ENCODE assay signal across 14 cellular contexts in genomic region chr13:24152292-24153214, GRCh38. TPM values are rescaled to one million over a fixed set of nuclear protein-coding genes. Genes with fewer than 3 reads are reported as not detected.
A peak's percentile ranks its signal among the peaks of the same experiment; 100 is the strongest.
DNase-seq lines count a peak whose midpoint lies in the region; ATAC-seq, FAIRE-seq and TF ChIP-seq lines count a peak whose summit lies in the region.
"Had no signal": no experiment of that assay in that cellular context is flagged by ENCODE, and none has a peak within 500 bp of the region (broad histone marks: within the 10 kb centered on the region; RNA-seq: fewer than 3 reads in every experiment).

No MANE protein-coding gene starts in this region.

- H3K27ac ChIP-seq in HEK293 (ENCODE audit: extremely low read depth, low read depth, low read length), result no peak overlapping the region
- H3K27ac ChIP-seq in SJSA1, result peak overlapping the region; percentile 97
- no peak overlapping the region for H3K27ac ChIP-seq in HepG2 (ENCODE audit: extremely low read length, insufficient read depth, low read length)
- H3K27ac ChIP-seq in neuronal stem cell (replicated peaks; ENCODE audit: low read length), result no peak overlapping the region
- H3K27ac ChIP-seq in thyroid gland, result no peak overlapping the region
- H3K27ac ChIP-seq: SK-N-MC had no signal

- H3K9ac ChIP-seq in HepG2 (ENCODE audit: insufficient read depth, low read depth, low read length) (0 out of 2 replicates have a peak overlapping the region, but pooled peaks have one; percentile 10), neuronal stem cell (ENCODE audit: low read depth, low read length, poor library complexity) (no peak overlapping the region)

- TF ChIP-seq RAD21 in HepG2 (CRISPR knock-in tag; IDR thresholded peaks at IDR 0.05), result no peak

- H3K23ac ChIP-seq in neuronal stem cell (ENCODE audit: low read depth, low read length, poor library complexity), result no peak overlapping the region

- no peak overlapping the region for H2BK15ac ChIP-seq in neuronal stem cell (ENCODE audit: low read length)

- H3K4ac ChIP-seq in neuronal stem cell (ENCODE audit: low read length), result no peak overlapping the region

- CTCF ChIA-PET in HEK293 (lab: Yijun Ruan, JAX), result no interaction called here
- CTCF ChIA-PET in HepG2 (lab: Yijun Ruan, JAX; ENCODE audit: low intra/inter-chr PET ratio, low total read pairs), result no interaction called here

- TF ChIP-seq EP300 in HepG2 (IDR thresholded peaks at IDR 0.05; ENCODE audit: low read depth in 2 of 2, low read length in 2 of 2), result no peak
- no peak for TF ChIP-seq EP300 in HepG2 (CRISPR knock-in tag; IDR thresholded peaks at IDR 0.05; ENCODE audit: borderline replicate concordance)

- no peak overlapping the region for H2BK12ac ChIP-seq in neuronal stem cell (ENCODE audit: low read length)

- no peak overlapping the region for H2BK5ac ChIP-seq in neuronal stem cell (ENCODE audit: low read length)

- H2AK5ac ChIP-seq in neuronal stem cell (ENCODE audit: low read depth, low read length), result peak overlapping the region; percentile 28

- H3K4me3 ChIP-seq in HEK293 (ENCODE audit: low read depth, low read length) (no peak overlapping the region), SJSA1 (no peak overlapping the region), HepG2 (replicated peaks in 1 of 3; ENCODE audit: insufficient read depth in 1 of 3, low read depth in 2 of 3, low read length in 3 of 3) (peak overlapping the region in 1 of 3 experiments; percentile 44; a peak in 2 of 6 replicates), neuronal stem cell (ENCODE audit: low read length in 2 of 2) (no peak overlapping the region), thyroid gland (replicated peaks in 1 of 3) (no peak overlapping the region)
- H3K4me3 ChIP-seq: HAP-1, SK-N-MC had no signal

- DNase-seq in SJSA1 (ENCODE audit: low read depth in 1 of 2, low spot score in 2 of 2) (peak; percentile 80 to 84), HepG2 (ENCODE audit: low spot score) (peak; percentile 65), neuronal stem cell (ENCODE audit: low spot score) (no peak), thyroid gland (no peak)
- no peak for DNase-seq in activated CD4-positive, CD25-positive, alpha-beta regulatory T cell (lab: John Stamatoyannopoulos, UW)
- DNase-seq: BE2C, DMS153, KBM-7, NCI-H226, PC-3 had no signal

- no peak overlapping the region for H2BK120ac ChIP-seq in neuronal stem cell (ENCODE audit: low read depth, low read length)

- FAIRE-seq in HepG2 (lab: Jason Lieb, UNC), result no peak

- BruUV-seq in HepG2 (replicated peaks; lab: Mats Ljungman, UMichigan), result no TSS peak

- H3K27me3 ChIP-seq in SJSA1 (replicated peaks) (no peaks in the 10 kb centered on the region), HepG2 (ENCODE audit: control insufficient read depth in 1 of 2, insufficient read depth in 2 of 2, low read length in 2 of 2) (no peaks in the 10 kb centered on the region), neuronal stem cell (ENCODE audit: control insufficient read depth in 3 of 3, insufficient read depth in 3 of 3, low read depth in 1 of 3, low read length in 3 of 3) (no peaks in the 10 kb centered on the region), thyroid gland (no peaks in the 10 kb centered on the region)
- H3K27me3 ChIP-seq: BE2C had no signal

- 15% methylated on average over 11 of the region's 11 CpGs for WGBS in HepG2 (ENCODE audit: low lambda C conversion rate)
- no CpG with 5 or more reads among the region's 11 CpGs for WGBS in neuronal stem cell (ENCODE audit: extremely low coverage in 2 of 2, insufficient read length in 2 of 2, insufficient replicate concordance in 1 of 2), 2 donors
- WGBS in thyroid gland, 2 donors, result 88 to 95% methylated on average over 11 of the region's 11 CpGs

- POLR2A ChIA-PET in HEK293 (lab: Yijun Ruan, JAX), result no interaction called here
- POLR2A ChIA-PET in HepG2 (lab: Yijun Ruan, JAX), result interaction anchor here (0.9 to 1.5 kb wide), 3 partner anchors 8 to 31 kb away, joined by 3 to 4 read pairs (median 4); partner anchors contain the start of gene SPATA13

- no peak overlapping the region for H4K8ac ChIP-seq in neuronal stem cell (ENCODE audit: low read depth, low read length)

- H3K36me3 ChIP-seq in HEK293 (ENCODE audit: control insufficient read depth in 2 of 2, insufficient read depth in 1 of 2, low read length in 2 of 2) (no peaks in the 10 kb centered on the region), SJSA1 (no peaks in the 10 kb centered on the region), HepG2 (replicated peaks in 1 of 2; ENCODE audit: control insufficient read depth in 1 of 2, insufficient read depth in 2 of 2, low read length in 2 of 2) (no peaks in the 10 kb centered on the region), neuronal stem cell (replicated peaks in 1 of 2; ENCODE audit: control insufficient read depth in 2 of 2, insufficient read depth in 2 of 2, low read length in 2 of 2) (no peaks in the 10 kb centered on the region), thyroid gland (no peaks in the 10 kb centered on the region)
- H3K36me3 ChIP-seq: BE2C, HAP-1 had no signal

- no peaks in the 10 kb centered on the region for H4K20me1 ChIP-seq in HepG2 (ENCODE audit: insufficient read depth, low read length)

- H3K79me1 ChIP-seq in neuronal stem cell (ENCODE audit: low read depth, low read length), result no peaks in the 10 kb centered on the region

- in situ Hi-C loops in HepG2 (cut with HindIII; ENCODE audit: extremely low pct_ligation_motif_present, low pct_unique_long_range_greater_than_20kb), result no loop called here

- H3K4me1 ChIP-seq in HEK293 (ENCODE audit: control insufficient read depth, insufficient read depth, low read length) (no peaks in the 10 kb centered on the region), SJSA1 (replicated peaks) (peaks cover 61% of the 10 kb centered on the region), HepG2 (ENCODE audit: insufficient read depth, low read length) (peaks cover 61% of the 10 kb centered on the region), neuronal stem cell (ENCODE audit: control insufficient read depth in 2 of 2, insufficient read depth in 1 of 2, low read depth in 1 of 2, low read length in 2 of 2) (peaks cover 15 to 23% of the 10 kb centered on the region in 2 donors), thyroid gland (peaks cover 0 to 9% of the 10 kb centered on the region in 2 donors)
- H3K4me1 ChIP-seq: BE2C, HAP-1 had no signal

- no peak overlapping the region for H3K14ac ChIP-seq in neuronal stem cell (ENCODE audit: low read length)

- intact Hi-C loops in HepG2 (cut with micrococcal nuclease; ENCODE audit: unreplicated experiment) (no loop called here), thyroid gland (cut with DNase I) (no loop called here)

- TF ChIP-seq POLR2A in HepG2 (IDR thresholded peaks at IDR 0.05; ENCODE audit: insufficient read depth in 1 of 2, low read depth in 2 of 2, low read length in 2 of 2) (no peak), thyroid gland (IDR thresholded peaks at IDR 0.05) (no peak)

- no peak overlapping the region for H2AFZ ChIP-seq in HepG2 (ENCODE audit: low read length)
- no peak overlapping the region for H2AFZ ChIP-seq in neuronal stem cell (ENCODE audit: low read length)

- H3K4me2 ChIP-seq in HepG2 (ENCODE audit: low read depth, low read length) (peak overlapping the region; percentile 69), neuronal stem cell (ENCODE audit: insufficient read depth, low read length, poor library complexity, severe bottlenecking) (no peak overlapping the region)

- H4K91ac ChIP-seq in neuronal stem cell (ENCODE audit: low read depth, low read length, poor library complexity), result no peak overlapping the region

- no peaks in the 10 kb centered on the region for H3K79me2 ChIP-seq in HepG2 (ENCODE audit: insufficient read depth, low read length)

- TF ChIP-seq CTCF in HEK293 (tag by site-specific recombination; IDR thresholded peaks at IDR 0.05), result no peak
- TF ChIP-seq CTCF in HepG2 (CRISPR knock-in tag; IDR thresholded peaks at IDR 0.05), result no peak
- TF ChIP-seq CTCF in thyroid gland (IDR thresholded peaks at IDR 0.05), result no peak

- ATAC-seq in HepG2 (peak; percentile 41), HG02970 (IDR thresholded peaks at IDR 0.05; ENCODE audit: low FRiP score, unreplicated experiment) (no peak)
- ATAC-seq: PC-3 had no signal

- H3K9me3 ChIP-seq in HEK293 (ENCODE audit: control insufficient read depth, insufficient read depth, low read depth, low read length) (no peaks in the 10 kb centered on the region), SJSA1 (replicated peaks) (no peaks in the 10 kb centered on the region), HepG2 (ENCODE audit: low read length) (no peaks in the 10 kb centered on the region), neuronal stem cell (replicated peaks in 1 of 2; ENCODE audit: control insufficient read depth in 2 of 2, insufficient read depth in 1 of 2, low read depth in 1 of 2, low read length in 2 of 2) (no peaks in the 10 kb centered on the region), thyroid gland (no peaks in the 10 kb centered on the region)
- H3K9me3 ChIP-seq: BE2C, HAP-1 had no signal

- H3K18ac ChIP-seq in neuronal stem cell (ENCODE audit: low read length), result peak overlapping the region; percentile 12

RNA-seq across cellular contexts. Expression of gene SPATA13, which starts 8.0 kb away (rescaled TPM):
- total RNA-seq in SJSA1 (2014; rRNA removed; shearing (Covaris generic)), result 12.4 and 14.8 TPM in 2 replicates
- 11.3 and 13.7 TPM in 2 replicates for total RNA-seq in HepG2 (2016; rRNA removed; fragmentation: Illumina TruSeq; extraction: Trizol)
- 11.8 and 12.8 TPM in 2 replicates for total RNA-seq in HepG2 (2016; cell fraction: cytosol; rRNA removed; fragmentation: Illumina TruSeq; extraction: Trizol; ENCODE audit: low read depth)
- 10.7 and 11.9 TPM in 2 replicates for total RNA-seq in HepG2 (2016; cell fraction: insoluble cytoplasmic fraction; rRNA removed; fragmentation: Illumina TruSeq; extraction: Trizol)
- 14.0 and 14.4 TPM in 2 replicates for total RNA-seq in HepG2 (2016; cell fraction: membrane; rRNA removed; fragmentation: Illumina TruSeq; extraction: Trizol)
- 14.8 and 20.6 TPM in 2 replicates for total RNA-seq in HepG2 (2016; cell fraction: nucleus; rRNA removed; fragmentation: Illumina TruSeq; extraction: Trizol)
- 11.9 and 14.2 TPM in 2 replicates for polyA plus RNA-seq in HepG2 (2011; rRNA removed)
- 7.6 and 7.8 TPM in 2 replicates for polyA plus RNA-seq in HepG2 (2011; cell fraction: cytosol; rRNA removed)
- 16.9 and 19.6 TPM in 2 replicates for polyA plus RNA-seq in HepG2 (2011; cell fraction: nucleus; rRNA removed)
- polyA plus RNA-seq in HepG2 (2012), result 9.0 and 12.6 TPM in 2 replicates
- polyA plus RNA-seq in HepG2 (2016; cell fraction: cytosol; fragmentation: Illumina TruSeq; extraction: Trizol; ENCODE audit: low read depth), result 0.14 and 0.44 TPM in 2 replicates
- polyA plus RNA-seq in HepG2 (2016; cell fraction: insoluble cytoplasmic fraction; fragmentation: Illumina TruSeq; extraction: Trizol; ENCODE audit: low read depth), result 8.3 and 9.4 TPM in 2 replicates
- polyA plus RNA-seq in HepG2 (2016; cell fraction: membrane; fragmentation: Illumina TruSeq; extraction: Trizol; ENCODE audit: low read depth), result 1.0 and 1.1 TPM in 2 replicates
- 19.2 and 24.3 TPM in 2 replicates for polyA plus RNA-seq in HepG2 (2016; cell fraction: nucleus; fragmentation: Illumina TruSeq; extraction: Trizol; ENCODE audit: insufficient read depth, low read depth)
- 7.6 and 24.7 TPM in 2 replicates for polyA minus RNA-seq in HepG2 (2011; rRNA and poly(A)+ RNA removed; ENCODE audit: low replicate concordance)
- polyA minus RNA-seq in HepG2 (2011; cell fraction: cytosol; rRNA and poly(A)+ RNA removed), result 12.2 and 13.8 TPM in 2 replicates
- 33.6 and 33.8 TPM in 2 replicates for polyA minus RNA-seq in HepG2 (2011; cell fraction: nucleus; rRNA and poly(A)+ RNA removed)
- polyA plus RNA-seq in neuronal stem cell (2013, experiment 1 of 2), result 13.0 TPM
- polyA plus RNA-seq in neuronal stem cell (2013, experiment 2 of 2), result 13.3 TPM
- 10 to 100 TPM; 43.2 to 95.4 (median 51.1) TPM for total RNA-seq in thyroid gland

Comparison
In these comparisons a context has a peak if more than half of its experiments do, and no peak if none do; other contexts are left out.
1. DNase-seq: peak in SJSA1 (2 of 2) and HepG2 (single experiment); none in neuronal stem cell (single experiment), activated CD4-positive, CD25-positive, alpha-beta regulatory T cell (0 of 4) and thyroid gland (0 of 2).